Comparison of ENCODE assay signal across 16 cellular contexts in the genomic region with DNA sequence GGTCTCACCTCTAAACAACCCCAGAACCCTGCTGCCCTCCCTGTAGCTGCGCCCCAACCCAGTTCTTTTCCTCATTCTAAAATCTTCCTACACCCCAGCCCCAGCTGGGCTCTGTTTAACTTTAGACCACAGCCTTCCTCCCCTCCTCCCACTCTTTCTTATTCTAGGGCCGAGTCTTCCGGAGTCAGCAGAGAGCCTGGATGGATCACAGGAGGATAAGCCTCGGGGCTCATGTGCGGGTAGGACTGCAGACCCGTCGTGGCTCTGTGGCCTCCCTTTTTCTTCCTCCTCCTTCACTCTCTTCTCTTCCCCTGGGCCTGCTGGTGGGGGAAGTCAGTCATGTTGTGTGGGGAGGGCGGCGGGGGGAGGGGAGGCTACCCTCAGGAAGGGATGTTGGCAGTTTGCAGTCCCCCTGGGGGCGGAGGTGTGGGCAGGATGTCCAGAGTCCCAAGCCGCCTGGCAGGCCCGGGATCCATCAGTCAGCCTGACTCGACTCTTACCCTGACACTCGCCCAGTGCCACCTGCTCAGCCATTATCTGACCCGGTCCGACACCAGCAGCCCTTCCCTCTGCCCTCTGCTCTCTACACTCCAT. TPM values are rescaled to one million over a fixed set of nuclear protein-coding genes. Genes with fewer than 3 reads are reported as not detected.
DNase-seq lines count a peak whose midpoint lies in the region; TF ChIP-seq lines count a peak whose summit lies in the region.
"Had no signal": no experiment of that assay in that cellular context is flagged by ENCODE, and none has a peak within 500 bp of the region (broad histone marks: within the 10 kb centered on the region; RNA-seq: fewer than 3 reads in every experiment).

No MANE protein-coding gene starts in this region.

- H3K27ac Mint-ChIP-seq in activated CD4-positive, alpha-beta T cell treated with anti-CD3 and anti-CD28 coated beads, Interleukin-2, amount 10 ng/mL, durations not matched to agents 24 days and 14 days = peak overlapping the region; percentile 18
- H3K27ac Mint-ChIP-seq in activated T-helper 2 cell treated with anti-CD3 and anti-CD28 coated beads, Interferon-gamma antibody, Interleukin-2, Interleukin-4, amounts not matched to agents 10 μg/mL and 5 μg/mL and 100 μg/mL, durations not matched to agents 14 hours and 24 hours and 36 hours = no peak overlapping the region

- H3K9me3 Mint-ChIP-seq in activated CD4-positive, alpha-beta T cell treated with anti-CD3 and anti-CD28 coated beads, Interleukin-2, amount 10 ng/mL, durations not matched to agents 24 days and 14 days = no peaks in the 10 kb centered on the region
- no peaks in the 10 kb centered on the region for H3K9me3 Mint-ChIP-seq in activated T-helper 2 cell treated with anti-CD3 and anti-CD28 coated beads, Interferon-gamma antibody, Interleukin-2, Interleukin-4, amounts not matched to agents 10 μg/mL and 5 μg/mL and 100 μg/mL, durations not matched to agents 14 hours and 24 hours and 36 hours

- DNase-seq in activated CD4-positive, alpha-beta T cell treated with anti-CD3 and anti-CD28 coated beads, Interleukin-2, amount 10 ng/mL, durations not matched to agents 24 days and 14 days = no peak
- DNase-seq in activated CD4-positive, alpha-beta T cell treated with anti-CD3 and anti-CD28 coated beads, Interleukin-2, amount 50 U/mL, for 1 hour = no peak
- DNase-seq in RPMI7951 (ENCODE audit: low read depth) = peak; percentile 67
- peak; percentile 70 for DNase-seq in epidermal melanocyte (ENCODE audit: insufficient read length, low spot score)
- DNase-seq in posterior vena cava (ENCODE audit: low spot score) = peak; percentile 67
- DNase-seq in DMS114 treated with DMSO at 0.1 percent for 48 hours (lab: John Stamatoyannopoulos, UW; ENCODE audit: unreplicated experiment) = no peak
- DNase-seq in GM20000 (ENCODE audit: low spot score) = no peak
- DNase-seq in activated T-helper 2 cell treated with anti-CD3 and anti-CD28 coated beads, Interferon-gamma antibody, Interleukin-2, Interleukin-4, amounts not matched to agents 10 μg/mL and 5 μg/mL and 100 μg/mL, durations not matched to agents 14 hours and 24 hours and 36 hours (ENCODE audit: low spot score) = no peak
- DNase-seq: activated CD4-positive, CD25-positive, alpha-beta regulatory T cell; activated naive CD4-positive, alpha-beta T cell; NCI-H187; NCI-H510A; stimulated activated naive CD4-positive, alpha-beta T cell treated with Interleukin-2 at 50 U/mL for 16 hours; SW 1271 had no signal

- no peak overlapping the region for H3K4me3 Mint-ChIP-seq in activated CD4-positive, alpha-beta T cell treated with anti-CD3 and anti-CD28 coated beads, Interleukin-2, amount 10 ng/mL, durations not matched to agents 24 days and 14 days
- no peak overlapping the region for H3K4me3 Mint-ChIP-seq in activated T-helper 2 cell treated with anti-CD3 and anti-CD28 coated beads, Interferon-gamma antibody, Interleukin-2, Interleukin-4, amounts not matched to agents 10 μg/mL and 5 μg/mL and 100 μg/mL, durations not matched to agents 14 hours and 24 hours and 36 hours (ENCODE audit: low read depth)

- no peaks in the 10 kb centered on the region for H3K36me3 Mint-ChIP-seq in activated CD4-positive, alpha-beta T cell treated with anti-CD3 and anti-CD28 coated beads, Interleukin-2, amount 10 ng/mL, durations not matched to agents 24 days and 14 days (ENCODE audit: low read depth)
- no peaks in the 10 kb centered on the region for H3K36me3 Mint-ChIP-seq in activated T-helper 2 cell treated with anti-CD3 and anti-CD28 coated beads, Interferon-gamma antibody, Interleukin-2, Interleukin-4, amounts not matched to agents 10 μg/mL and 5 μg/mL and 100 μg/mL, durations not matched to agents 14 hours and 24 hours and 36 hours (ENCODE audit: low read depth)

- no peak for TF ChIP-seq CTCF in GM20000 (IDR thresholded peaks at IDR 0.05; ENCODE audit: extremely low read depth, missing control alignments)

- peaks cover 6% of the 10 kb centered on the region for H3K4me1 Mint-ChIP-seq in activated CD4-positive, alpha-beta T cell treated with anti-CD3 and anti-CD28 coated beads, Interleukin-2, amount 10 ng/mL, durations not matched to agents 24 days and 14 days
- peaks cover 9% of the 10 kb centered on the region for H3K4me1 Mint-ChIP-seq in activated T-helper 2 cell treated with anti-CD3 and anti-CD28 coated beads, Interferon-gamma antibody, Interleukin-2, Interleukin-4, amounts not matched to agents 10 μg/mL and 5 μg/mL and 100 μg/mL, durations not matched to agents 14 hours and 24 hours and 36 hours (ENCODE audit: low read depth)

- H3K27me3 Mint-ChIP-seq in activated CD4-positive, alpha-beta T cell treated with anti-CD3 and anti-CD28 coated beads, Interleukin-2, amount 10 ng/mL, durations not matched to agents 24 days and 14 days = peaks cover 19% of the 10 kb centered on the region
- H3K27me3 Mint-ChIP-seq in activated T-helper 2 cell treated with anti-CD3 and anti-CD28 coated beads, Interferon-gamma antibody, Interleukin-2, Interleukin-4, amounts not matched to agents 10 μg/mL and 5 μg/mL and 100 μg/mL, durations not matched to agents 14 hours and 24 hours and 36 hours (ENCODE audit: low read depth) = peaks cover 21% of the 10 kb centered on the region

- intact Hi-C loops in activated CD4-positive, alpha-beta T cell treated with anti-CD3 and anti-CD28 coated beads, Interleukin-2, amount 10 ng/mL, durations not matched to agents 24 days and 14 days (cut with micrococcal nuclease) = no loop called here
- intact Hi-C loops in posterior vena cava (cut with DNase I) = no loop called here
- intact Hi-C loops in activated T-helper 2 cell treated with anti-CD3 and anti-CD28 coated beads, Interferon-gamma antibody, Interleukin-2, Interleukin-4, amounts not matched to agents 10 μg/mL and 5 μg/mL and 100 μg/mL, durations not matched to agents 14 hours and 24 hours and 36 hours (cut with micrococcal nuclease) = no loop called here

RNA-seq across cellular contexts. Expression of a gene that starts 8.1 kb away (rescaled TPM):
- total RNA-seq in activated CD4-positive, alpha-beta T cell treated with anti-CD3 and anti-CD28 coated beads, Interleukin-2, amount 10 ng/mL, durations not matched to agents 24 days and 14 days = 0.28 TPM in 1 of 2 replicates, not detected in the other
- not detected in 2 replicates for total RNA-seq in RPMI7951 (2014; rRNA removed; shearing (Covaris generic))
- total RNA-seq in posterior vena cava = 1 to 10 TPM in 1 of 2 donors, under 1 TPM in 1; 0.24 to 1.5 TPM
- 0.09 and 0.30 TPM in 2 replicates for total RNA-seq in activated T-helper 2 cell treated with anti-CD3 and anti-CD28 coated beads, Interferon-gamma antibody, Interleukin-2, Interleukin-4, amounts not matched to agents 10 μg/mL and 5 μg/mL and 100 μg/mL, durations not matched to agents 14 hours and 24 hours and 36 hours

RNA-seq across cellular contexts. Expression of a gene that starts 39.3 kb away (rescaled TPM):
- 17.8 and 19.7 TPM in 2 replicates for total RNA-seq in activated CD4-positive, alpha-beta T cell treated with anti-CD3 and anti-CD28 coated beads, Interleukin-2, amount 10 ng/mL, durations not matched to agents 24 days and 14 days
- total RNA-seq in RPMI7951 (2014; rRNA removed; shearing (Covaris generic)) = 20.8 and 23.6 TPM in 2 replicates
- 10 to 100 TPM; 23.7 to 28.1 TPM for total RNA-seq in posterior vena cava
- 20.3 and 23.6 TPM in 2 replicates for total RNA-seq in activated T-helper 2 cell treated with anti-CD3 and anti-CD28 coated beads, Interferon-gamma antibody, Interleukin-2, Interleukin-4, amounts not matched to agents 10 μg/mL and 5 μg/mL and 100 μg/mL, durations not matched to agents 14 hours and 24 hours and 36 hours

RNA-seq across cellular contexts. Expression of a gene that starts 39.4 kb away (rescaled TPM):
- 65.6 and 67.5 TPM in 2 replicates for total RNA-seq in activated CD4-positive, alpha-beta T cell treated with anti-CD3 and anti-CD28 coated beads, Interleukin-2, amount 10 ng/mL, durations not matched to agents 24 days and 14 days
- total RNA-seq in RPMI7951 (2014; rRNA removed; shearing (Covaris generic)) = 104 and 109 TPM in 2 replicates
- 10 to 100 TPM; 26.4 to 33.5 TPM for total RNA-seq in posterior vena cava
- total RNA-seq in activated T-helper 2 cell treated with anti-CD3 and anti-CD28 coated beads, Interferon-gamma antibody, Interleukin-2, Interleukin-4, amounts not matched to agents 10 μg/mL and 5 μg/mL and 100 μg/mL, durations not matched to agents 14 hours and 24 hours and 36 hours = 67.3 and 70.3 TPM in 2 replicates

RNA-seq across cellular contexts. Expression of a gene that starts 50.0 kb away (rescaled TPM):
- total RNA-seq in activated CD4-positive, alpha-beta T cell treated with anti-CD3 and anti-CD28 coated beads, Interleukin-2, amount 10 ng/mL, durations not matched to agents 24 days and 14 days = not detected in 2 replicates
- total RNA-seq in RPMI7951 (2014; rRNA removed; shearing (Covaris generic)) = not detected in 2 replicates
- total RNA-seq in posterior vena cava = 1 to 10 TPM in 1 of 2 donors, not detected in 1; 1.5 TPM
- total RNA-seq in activated T-helper 2 cell treated with anti-CD3 and anti-CD28 coated beads, Interferon-gamma antibody, Interleukin-2, Interleukin-4, amounts not matched to agents 10 μg/mL and 5 μg/mL and 100 μg/mL, durations not matched to agents 14 hours and 24 hours and 36 hours = not detected in 2 replicates
- total RNA-seq: esophagus muscularis mucosa, urinary bladder had no signal

RNA-seq across cellular contexts. Expression of a gene that starts 56.7 kb away (rescaled TPM):
- total RNA-seq in activated CD4-positive, alpha-beta T cell treated with anti-CD3 and anti-CD28 coated beads, Interleukin-2, amount 10 ng/mL, durations not matched to agents 24 days and 14 days = 139 and 144 TPM in 2 replicates
- total RNA-seq in RPMI7951 (2014; rRNA removed; shearing (Covaris generic)) = 22.1 and 22.2 TPM in 2 replicates
- total RNA-seq in posterior vena cava = 10 to 100 TPM; 76.5 to 80.0 TPM
- total RNA-seq in activated T-helper 2 cell treated with anti-CD3 and anti-CD28 coated beads, Interferon-gamma antibody, Interleukin-2, Interleukin-4, amounts not matched to agents 10 μg/mL and 5 μg/mL and 100 μg/mL, durations not matched to agents 14 hours and 24 hours and 36 hours = 125 and 134 TPM in 2 replicates

Comparison
In these comparisons a context has a peak if more than half of its experiments do, and no peak if none do; other contexts are left out.
1. DNase-seq: peak in RPMI7951 (single experiment), epidermal melanocyte (single experiment) and posterior vena cava (single experiment); none in activated CD4-positive, alpha-beta T cell treated with anti-CD3 and anti-CD28 coated beads, Interleukin-2, amount 10 ng/mL, durations not matched to agents 24 days and 14 days (single experiment), activated CD4-positive, alpha-beta T cell treated with anti-CD3 and anti-CD28 coated beads, Interleukin-2, amount 50 U/mL, for 1 hour (single experiment), DMS114 treated with DMSO at 0.1 percent for 48 hours (single experiment), GM20000 (single experiment) and activated T-helper 2 cell treated with anti-CD3 and anti-CD28 coated beads, Interferon-gamma antibody, Interleukin-2, Interleukin-4, amounts not matched to agents 10 μg/mL and 5 μg/mL and 100 μg/mL, durations not matched to agents 14 hours and 24 hours and 36 hours (single experiment).